In the genomic region with DNA sequence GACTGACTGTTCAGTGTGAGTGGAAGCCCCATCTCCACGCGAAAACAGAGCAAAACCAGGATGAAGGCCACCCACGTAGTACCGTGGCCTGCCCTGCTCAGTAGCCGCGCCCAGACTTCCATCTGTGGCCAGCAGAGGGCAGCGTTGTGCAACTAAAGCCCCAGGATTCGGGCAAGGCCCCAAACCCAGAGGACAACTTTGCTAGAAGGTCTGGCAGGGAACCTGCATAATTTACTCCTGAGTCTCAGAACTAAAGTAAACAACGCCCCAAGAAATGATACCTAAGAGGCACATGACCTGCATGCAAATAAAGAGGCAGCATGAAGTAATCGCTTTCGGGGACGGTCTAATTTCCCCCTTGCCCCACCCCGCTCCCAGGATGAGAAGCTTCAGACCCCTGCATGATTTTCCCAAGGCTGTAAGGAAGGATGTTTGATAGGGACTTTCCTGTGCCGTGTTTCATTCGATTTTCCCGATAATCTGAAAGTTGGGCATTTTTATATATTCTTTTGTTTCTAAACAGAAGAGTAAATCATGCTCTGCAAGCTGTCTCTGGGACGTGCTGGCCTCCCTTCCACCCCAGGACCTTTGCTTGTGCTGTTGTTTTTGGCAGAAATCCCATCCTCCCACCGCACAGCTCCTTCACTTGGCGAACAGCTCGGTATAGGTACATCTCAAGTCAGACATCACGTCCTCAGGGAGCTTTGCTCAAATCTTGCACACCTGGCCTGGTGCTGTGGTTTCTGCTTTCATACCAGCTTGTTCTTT, we compare ENCODE assay signal across 1 cellular context.
TF ChIP-seq lines count a peak whose summit lies in the region.

No MANE protein-coding gene starts in this region.

TF ChIP-seq in K562, 482 proteins besides CTCF, POLR2A, EP300 and RAD21 (continued from another document):
- TF ChIP-seq, protein P1, sequence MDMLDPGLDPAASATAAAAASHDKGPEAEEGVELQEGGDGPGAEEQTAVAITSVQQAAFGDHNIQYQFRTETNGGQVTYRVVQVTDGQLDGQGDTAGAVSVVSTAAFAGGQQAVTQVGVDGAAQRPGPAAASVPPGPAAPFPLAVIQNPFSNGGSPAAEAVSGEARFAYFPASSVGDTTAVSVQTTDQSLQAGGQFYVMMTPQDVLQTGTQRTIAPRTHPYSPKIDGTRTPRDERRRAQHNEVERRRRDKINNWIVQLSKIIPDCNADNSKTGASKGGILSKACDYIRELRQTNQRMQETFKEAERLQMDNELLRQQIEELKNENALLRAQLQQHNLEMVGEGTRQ (CRISPR knock-in tag; IDR thresholded peaks at IDR 0.05): no peak
- TF ChIP-seq MTA3 (IDR thresholded peaks at IDR 0.05; ENCODE audit: borderline replicate concordance) (0 out of 2 replicates have a peak, but pooled peaks have one; percentile 53), TARDBP (IDR thresholded peaks at IDR 0.05) (0 out of 2 replicates have a peak, but pooled peaks have one; percentile 45), NFIC (IDR thresholded peaks at IDR 0.05) (peak; percentile 65), ATF7 (IDR thresholded peaks at IDR 0.05) (peak; percentile 23; the same call in 1 of the 2 replicates), MAZ (CRISPR knock-in tag; conservative IDR thresholded peaks at IDR 0.05 in 1 of 2, IDR thresholded peaks at IDR 0.05 in 1 of 2) (peak in 1 of 2 experiments; percentile 24; a peak in 1 of 4 replicates), ZNF217 (CRISPR knock-in tag; IDR thresholded peaks at IDR 0.05) (0 out of 2 replicates have a peak, but pooled peaks have one; percentile 25), RCOR1 (IDR thresholded peaks at IDR 0.05; ENCODE audit: borderline replicate concordance in 1 of 2, low read depth in 2 of 2, low read length in 2 of 2) (peak in 1 of 2 experiments; percentile 50; a peak in 1 of 4 replicates), ZC3H11A (IDR thresholded peaks at IDR 0.05; ENCODE audit: low read depth, low read length) (no peak), BCL6 (CRISPR knock-in tag; IDR thresholded peaks at IDR 0.05) (no peak), STAG1 (CRISPR knock-in tag; IDR thresholded peaks at IDR 0.05; ENCODE audit: borderline replicate concordance) (peak; percentile 68; the same call in 1 of the 2 replicates), CEBPG (CRISPR knock-in tag; IDR thresholded peaks at IDR 0.05) (no peak; the same call in 1 of the 2 replicates), CEBPG (tag; conservative IDR thresholded peaks at IDR 0.05 in 1 of 2, IDR thresholded peaks at IDR 0.05 in 1 of 2) (0 out of 4 replicates have a peak, but pooled peaks of 1 of the 2 experiments have one; percentile 18), TCF3 (CRISPR knock-in tag; IDR thresholded peaks at IDR 0.05) (no peak), BHLHE40 (IDR thresholded peaks at IDR 0.05; ENCODE audit: low read length) (peak; percentile 32; the same call in 1 of the 2 replicates), ZNF699 (CRISPR knock-in tag; IDR thresholded peaks at IDR 0.05; ENCODE audit: insufficient replicate concordance) (no peak), KLF16 (IDR thresholded peaks at IDR 0.05) (peak; percentile 32; the same call in 1 of the 2 replicates), CTBP1 (IDR thresholded peaks at IDR 0.05; ENCODE audit: borderline replicate concordance) (peak; percentile 43; the same call in 1 of the 2 replicates), CC2D1A (IDR thresholded peaks at IDR 0.05) (peak; percentile 82), MECOM (CRISPR knock-in tag; IDR thresholded peaks at IDR 0.05) (no peak), ZNF384 (IDR thresholded peaks at IDR 0.05; ENCODE audit: low read depth, low read length) (peak; percentile 26; the same call in 1 of the 2 replicates), ZFP30 (CRISPR knock-in tag; IDR thresholded peaks at IDR 0.05; ENCODE audit: borderline replicate concordance) (no peak), ZC3H8 (IDR thresholded peaks at IDR 0.05) (no peak), FOXA3 (CRISPR knock-in tag; conservative IDR thresholded peaks at IDR 0.05 in 1 of 2, IDR thresholded peaks at IDR 0.05 in 1 of 2) (peak in 1 of 2 experiments; percentile 68; a peak in 1 of 4 replicates), TCF7L2 (IDR thresholded peaks at IDR 0.05; ENCODE audit: low read depth, low read length) (no peak), ARID2 (IDR thresholded peaks at IDR 0.05) (peak; percentile 44; the same call in 1 of the 2 replicates)
- TF ChIP-seq, protein P2, sequence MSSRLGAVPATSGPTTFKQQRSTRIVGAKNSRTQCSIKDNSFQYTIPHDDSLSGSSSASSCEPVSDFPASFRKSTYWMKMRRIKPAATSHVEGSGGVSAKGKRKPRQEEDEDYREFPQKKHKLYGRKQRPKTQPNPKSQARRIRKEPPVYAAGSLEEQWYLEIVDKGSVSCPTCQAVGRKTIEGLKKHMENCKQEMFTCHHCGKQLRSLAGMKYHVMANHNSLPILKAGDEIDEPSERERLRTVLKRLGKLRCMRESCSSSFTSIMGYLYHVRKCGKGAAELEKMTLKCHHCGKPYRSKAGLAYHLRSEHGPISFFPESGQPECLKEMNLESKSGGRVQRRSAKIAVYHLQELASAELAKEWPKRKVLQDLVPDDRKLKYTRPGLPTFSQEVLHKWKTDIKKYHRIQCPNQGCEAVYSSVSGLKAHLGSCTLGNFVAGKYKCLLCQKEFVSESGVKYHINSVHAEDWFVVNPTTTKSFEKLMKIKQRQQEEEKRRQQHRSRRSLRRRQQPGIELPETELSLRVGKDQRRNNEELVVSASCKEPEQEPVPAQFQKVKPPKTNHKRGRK (tag; IDR thresholded peaks at IDR 0.05): no peak
- TF ChIP-seq, protein P3, sequence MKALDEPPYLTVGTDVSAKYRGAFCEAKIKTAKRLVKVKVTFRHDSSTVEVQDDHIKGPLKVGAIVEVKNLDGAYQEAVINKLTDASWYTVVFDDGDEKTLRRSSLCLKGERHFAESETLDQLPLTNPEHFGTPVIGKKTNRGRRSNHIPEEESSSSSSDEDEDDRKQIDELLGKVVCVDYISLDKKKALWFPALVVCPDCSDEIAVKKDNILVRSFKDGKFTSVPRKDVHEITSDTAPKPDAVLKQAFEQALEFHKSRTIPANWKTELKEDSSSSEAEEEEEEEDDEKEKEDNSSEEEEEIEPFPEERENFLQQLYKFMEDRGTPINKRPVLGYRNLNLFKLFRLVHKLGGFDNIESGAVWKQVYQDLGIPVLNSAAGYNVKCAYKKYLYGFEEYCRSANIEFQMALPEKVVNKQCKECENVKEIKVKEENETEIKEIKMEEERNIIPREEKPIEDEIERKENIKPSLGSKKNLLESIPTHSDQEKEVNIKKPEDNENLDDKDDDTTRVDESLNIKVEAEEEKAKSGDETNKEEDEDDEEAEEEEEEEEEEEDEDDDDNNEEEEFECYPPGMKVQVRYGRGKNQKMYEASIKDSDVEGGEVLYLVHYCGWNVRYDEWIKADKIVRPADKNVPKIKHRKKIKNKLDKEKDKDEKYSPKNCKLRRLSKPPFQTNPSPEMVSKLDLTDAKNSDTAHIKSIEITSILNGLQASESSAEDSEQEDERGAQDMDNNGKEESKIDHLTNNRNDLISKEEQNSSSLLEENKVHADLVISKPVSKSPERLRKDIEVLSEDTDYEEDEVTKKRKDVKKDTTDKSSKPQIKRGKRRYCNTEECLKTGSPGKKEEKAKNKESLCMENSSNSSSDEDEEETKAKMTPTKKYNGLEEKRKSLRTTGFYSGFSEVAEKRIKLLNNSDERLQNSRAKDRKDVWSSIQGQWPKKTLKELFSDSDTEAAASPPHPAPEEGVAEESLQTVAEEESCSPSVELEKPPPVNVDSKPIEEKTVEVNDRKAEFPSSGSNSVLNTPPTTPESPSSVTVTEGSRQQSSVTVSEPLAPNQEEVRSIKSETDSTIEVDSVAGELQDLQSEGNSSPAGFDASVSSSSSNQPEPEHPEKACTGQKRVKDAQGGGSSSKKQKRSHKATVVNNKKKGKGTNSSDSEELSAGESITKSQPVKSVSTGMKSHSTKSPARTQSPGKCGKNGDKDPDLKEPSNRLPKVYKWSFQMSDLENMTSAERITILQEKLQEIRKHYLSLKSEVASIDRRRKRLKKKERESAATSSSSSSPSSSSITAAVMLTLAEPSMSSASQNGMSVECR (CRISPR knock-in tag; IDR thresholded peaks at IDR 0.05): peak; percentile 41; the same call in 1 of the 2 replicates
- TF ChIP-seq, protein P4, sequence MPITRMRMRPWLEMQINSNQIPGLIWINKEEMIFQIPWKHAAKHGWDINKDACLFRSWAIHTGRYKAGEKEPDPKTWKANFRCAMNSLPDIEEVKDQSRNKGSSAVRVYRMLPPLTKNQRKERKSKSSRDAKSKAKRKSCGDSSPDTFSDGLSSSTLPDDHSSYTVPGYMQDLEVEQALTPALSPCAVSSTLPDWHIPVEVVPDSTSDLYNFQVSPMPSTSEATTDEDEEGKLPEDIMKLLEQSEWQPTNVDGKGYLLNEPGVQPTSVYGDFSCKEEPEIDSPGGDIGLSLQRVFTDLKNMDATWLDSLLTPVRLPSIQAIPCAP (CRISPR knock-in tag; IDR thresholded peaks at IDR 0.05; ENCODE audit: borderline replicate concordance): no peak
- TF ChIP-seq, protein P5, sequence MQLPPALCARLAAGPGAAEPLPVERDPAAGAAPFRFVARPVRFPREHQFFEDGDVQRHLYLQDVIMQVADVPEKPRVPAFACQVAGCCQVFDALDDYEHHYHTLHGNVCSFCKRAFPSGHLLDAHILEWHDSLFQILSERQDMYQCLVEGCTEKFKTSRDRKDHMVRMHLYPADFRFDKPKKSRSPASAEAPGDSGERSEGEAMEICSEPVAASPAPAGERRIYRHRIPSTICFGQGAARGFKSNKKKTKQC (CRISPR knock-in tag; IDR thresholded peaks at IDR 0.05): 0 out of 2 replicates have a peak, but pooled peaks have one; percentile 55
- TF ChIP-seq, protein P6, sequence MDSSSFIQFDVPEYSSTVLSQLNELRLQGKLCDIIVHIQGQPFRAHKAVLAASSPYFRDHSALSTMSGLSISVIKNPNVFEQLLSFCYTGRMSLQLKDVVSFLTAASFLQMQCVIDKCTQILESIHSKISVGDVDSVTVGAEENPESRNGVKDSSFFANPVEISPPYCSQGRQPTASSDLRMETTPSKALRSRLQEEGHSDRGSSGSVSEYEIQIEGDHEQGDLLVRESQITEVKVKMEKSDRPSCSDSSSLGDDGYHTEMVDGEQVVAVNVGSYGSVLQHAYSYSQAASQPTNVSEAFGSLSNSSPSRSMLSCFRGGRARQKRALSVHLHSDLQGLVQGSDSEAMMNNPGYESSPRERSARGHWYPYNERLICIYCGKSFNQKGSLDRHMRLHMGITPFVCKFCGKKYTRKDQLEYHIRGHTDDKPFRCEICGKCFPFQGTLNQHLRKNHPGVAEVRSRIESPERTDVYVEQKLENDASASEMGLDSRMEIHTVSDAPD (CRISPR knock-in tag; IDR thresholded peaks at IDR 0.05): no peak
- TF ChIP-seq, protein P7, sequence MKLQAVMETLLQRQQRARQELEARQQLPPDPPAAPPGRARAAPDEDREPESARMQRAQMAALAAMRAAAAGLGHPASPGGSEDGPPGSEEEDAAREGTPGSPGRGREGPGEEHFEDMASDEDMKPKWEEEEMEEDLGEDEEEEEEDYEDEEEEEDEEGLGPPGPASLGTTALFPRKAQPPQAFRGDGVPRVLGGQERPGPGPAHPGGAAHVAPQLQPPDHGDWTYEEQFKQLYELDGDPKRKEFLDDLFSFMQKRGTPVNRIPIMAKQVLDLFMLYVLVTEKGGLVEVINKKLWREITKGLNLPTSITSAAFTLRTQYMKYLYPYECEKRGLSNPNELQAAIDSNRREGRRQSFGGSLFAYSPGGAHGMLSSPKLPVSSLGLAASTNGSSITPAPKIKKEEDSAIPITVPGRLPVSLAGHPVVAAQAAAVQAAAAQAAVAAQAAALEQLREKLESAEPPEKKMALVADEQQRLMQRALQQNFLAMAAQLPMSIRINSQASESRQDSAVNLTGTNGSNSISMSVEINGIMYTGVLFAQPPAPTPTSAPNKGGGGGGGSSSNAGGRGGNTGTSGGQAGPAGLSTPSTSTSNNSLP (IDR thresholded peaks at IDR 0.05; ENCODE audit: borderline replicate concordance, low read depth, low read length): no peak
- TF ChIP-seq, protein P8, sequence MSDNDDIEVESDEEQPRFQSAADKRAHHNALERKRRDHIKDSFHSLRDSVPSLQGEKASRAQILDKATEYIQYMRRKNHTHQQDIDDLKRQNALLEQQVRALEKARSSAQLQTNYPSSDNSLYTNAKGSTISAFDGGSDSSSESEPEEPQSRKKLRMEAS (CRISPR knock-in tag; IDR thresholded peaks at IDR 0.05): 0 out of 2 replicates have a peak, but pooled peaks have one; percentile 12
- TF ChIP-seq, protein P9, sequence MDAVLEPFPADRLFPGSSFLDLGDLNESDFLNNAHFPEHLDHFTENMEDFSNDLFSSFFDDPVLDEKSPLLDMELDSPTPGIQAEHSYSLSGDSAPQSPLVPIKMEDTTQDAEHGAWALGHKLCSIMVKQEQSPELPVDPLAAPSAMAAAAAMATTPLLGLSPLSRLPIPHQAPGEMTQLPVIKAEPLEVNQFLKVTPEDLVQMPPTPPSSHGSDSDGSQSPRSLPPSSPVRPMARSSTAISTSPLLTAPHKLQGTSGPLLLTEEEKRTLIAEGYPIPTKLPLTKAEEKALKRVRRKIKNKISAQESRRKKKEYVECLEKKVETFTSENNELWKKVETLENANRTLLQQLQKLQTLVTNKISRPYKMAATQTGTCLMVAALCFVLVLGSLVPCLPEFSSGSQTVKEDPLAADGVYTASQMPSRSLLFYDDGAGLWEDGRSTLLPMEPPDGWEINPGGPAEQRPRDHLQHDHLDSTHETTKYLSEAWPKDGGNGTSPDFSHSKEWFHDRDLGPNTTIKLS (IDR thresholded peaks at IDR 0.05; ENCODE audit: borderline replicate concordance, low read depth): 0 out of 2 replicates have a peak, but pooled peaks have one; percentile 40
- TF ChIP-seq, protein P10, sequence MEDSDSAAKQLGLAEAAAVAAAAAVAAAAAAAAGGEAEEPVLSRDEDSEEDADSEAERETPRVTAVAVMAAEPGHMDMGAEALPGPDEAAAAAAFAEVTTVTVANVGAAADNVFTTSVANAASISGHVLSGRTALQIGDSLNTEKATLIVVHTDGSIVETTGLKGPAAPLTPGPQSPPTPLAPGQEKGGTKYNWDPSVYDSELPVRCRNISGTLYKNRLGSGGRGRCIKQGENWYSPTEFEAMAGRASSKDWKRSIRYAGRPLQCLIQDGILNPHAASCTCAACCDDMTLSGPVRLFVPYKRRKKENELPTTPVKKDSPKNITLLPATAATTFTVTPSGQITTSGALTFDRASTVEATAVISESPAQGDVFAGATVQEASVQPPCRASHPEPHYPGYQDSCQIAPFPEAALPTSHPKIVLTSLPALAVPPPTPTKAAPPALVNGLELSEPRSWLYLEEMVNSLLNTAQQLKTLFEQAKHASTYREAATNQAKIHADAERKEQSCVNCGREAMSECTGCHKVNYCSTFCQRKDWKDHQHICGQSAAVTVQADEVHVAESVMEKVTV (CRISPR knock-in tag; IDR thresholded peaks at IDR 0.05): peak; percentile 74
TF ChIP-seq in K562: peak in this region for 31.
